24 cellular contexts compared by ENCODE assay signal in genomic region chr5:65718576-65719310, GRCh38. TPM values are rescaled to one million over a fixed set of nuclear protein-coding genes. Genes with fewer than 3 reads are reported as not detected.
DNase-seq lines count a peak whose midpoint lies in the region; ATAC-seq and TF ChIP-seq lines count a peak whose summit lies in the region.
"Had no signal": no experiment of that assay in that cellular context is flagged by ENCODE, and none has a peak within 500 bp of the region (broad histone marks: within the 10 kb centered on the region; RNA-seq: fewer than 3 reads in every experiment).

No MANE protein-coding gene starts in this region.

- H3K4me3 ChIP-seq in CD4-positive, alpha-beta memory T cell (ENCODE audit: low read length in 2 of 2): peak overlapping the region in 1 of 2 donors; percentile 10
- H3K4me3 ChIP-seq: A549, GM23248, stomach, transverse colon had no signal

- CTCF ChIA-PET in activated CD4-positive, alpha-beta T cell treated with anti-CD3 and anti-CD28 coated beads for 36 hours (lab: Charles Lee): no interaction called here
- CTCF ChIA-PET in CD4-positive, alpha-beta memory T cell (lab: Charles Lee; ENCODE audit: partially characterized antibody): no interaction called here
- CTCF ChIA-PET in activated CD8-positive, alpha-beta T cell treated with anti-CD3 and anti-CD28 coated beads, Interleukin-2, amount 10 ng/mL, durations not matched to agents 7 days and 5 days (lab: Charles Lee): no interaction called here

- no peaks in the 10 kb centered on the region for H3K27me3 ChIP-seq in CD4-positive, alpha-beta memory T cell (ENCODE audit: insufficient read depth, low read length)
- H3K27me3 ChIP-seq: stomach, transverse colon had no signal

- no peak for ATAC-seq in activated CD4-positive, alpha-beta T cell treated with anti-CD3 and anti-CD28 coated beads for 36 hours
- no peak for ATAC-seq in activated CD8-positive, alpha-beta T cell treated with anti-CD3 and anti-CD28 coated beads, Interleukin-2, amount 10 ng/mL, durations not matched to agents 7 days and 5 days
- ATAC-seq in effector memory CD8-positive, alpha-beta T cell (replicated peaks): no peak
- ATAC-seq: A549 had no signal

- H3K27ac Mint-ChIP-seq in activated CD4-positive, alpha-beta T cell treated with anti-CD3 and anti-CD28 coated beads for 36 hours: peak overlapping the region; percentile 93
- H3K27ac Mint-ChIP-seq in CD4-positive, alpha-beta memory T cell: no peak overlapping the region
- peak overlapping the region; percentile 72 for H3K27ac Mint-ChIP-seq in activated CD8-positive, alpha-beta T cell treated with anti-CD3 and anti-CD28 coated beads, Interleukin-2, amount 10 ng/mL, durations not matched to agents 7 days and 5 days
- H3K27ac Mint-ChIP-seq in effector memory CD8-positive, alpha-beta T cell: peak overlapping the region in 1 of 2 donors; percentile 92
- H3K27ac Mint-ChIP-seq: B cell; dendritic cell treated with granulocyte-macrophage colony-stimulating factor and Interleukin-4, amounts not matched to agents 40 ng/mL and 50 ng/mL, for 4 days had no signal

- H3K9me3 Mint-ChIP-seq in activated CD4-positive, alpha-beta T cell treated with anti-CD3 and anti-CD28 coated beads for 36 hours (ENCODE audit: low read depth): no peaks in the 10 kb centered on the region
- peaks cover 0 to 1% (median 0%) of the 10 kb centered on the region in 8 donors for H3K9me3 Mint-ChIP-seq in CD4-positive, alpha-beta memory T cell
- no peaks in the 10 kb centered on the region for H3K9me3 Mint-ChIP-seq in activated CD8-positive, alpha-beta T cell treated with anti-CD3 and anti-CD28 coated beads, Interleukin-2, amount 10 ng/mL, durations not matched to agents 7 days and 5 days (ENCODE audit: insufficient read depth)
- H3K9me3 Mint-ChIP-seq in effector memory CD8-positive, alpha-beta T cell: no peaks in the 10 kb centered on the region
- H3K9me3 Mint-ChIP-seq: activated T-helper 1 cell treated with anti-CD3 and anti-CD28 coated beads, Interleukin-12 subunit alpha, Interleukin-12 subunit beta, Interleukin-2, Interleukin-4 antibody, amounts not matched to agents 30 ng/mL and 10 ng/mL and 1 ng/mL, durations not matched to agents 14 hours and 24 hours and 36 hours; dendritic cell treated with granulocyte-macrophage colony-stimulating factor and Interleukin-4, amounts not matched to agents 40 ng/mL and 50 ng/mL, for 4 days had no signal

- POLR2A ChIA-PET in activated CD4-positive, alpha-beta T cell treated with anti-CD3 and anti-CD28 coated beads for 36 hours (lab: Charles Lee): no interaction called here
- POLR2A ChIA-PET in CD4-positive, alpha-beta memory T cell (lab: Charles Lee; ENCODE audit: partially characterized antibody): interaction anchor here (0.6 to 4.0 kb wide), 3 partner anchors 10 to 156 kb away, joined by 3 to 43 read pairs (median 4); partner anchors contain the start of genes CENPK and PPWD1
- POLR2A ChIA-PET in activated CD8-positive, alpha-beta T cell treated with anti-CD3 and anti-CD28 coated beads, Interleukin-2, amount 10 ng/mL, durations not matched to agents 7 days and 5 days (lab: Charles Lee): no interaction called here

- peaks cover 9% of the 10 kb centered on the region for H3K36me3 ChIP-seq in CD4-positive, alpha-beta memory T cell (ENCODE audit: insufficient read depth, low read length)
- H3K36me3 ChIP-seq: transverse colon had no signal

- no peak for DNase-seq in activated CD4-positive, alpha-beta T cell treated with anti-CD3 and anti-CD28 coated beads for 36 hours
- DNase-seq in activated CD4-positive, alpha-beta T cell treated with anti-CD3 and anti-CD28 coated beads for 4 hours: no peak
- DNase-seq in CD4-positive, alpha-beta memory T cell: no peak
- DNase-seq in activated CD8-positive, alpha-beta T cell treated with anti-CD3 and anti-CD28 coated beads, Interleukin-2, amount 10 ng/mL, durations not matched to agents 7 days and 5 days: no peak
- DNase-seq in effector memory CD8-positive, alpha-beta T cell: no peak
- DNase-seq in NOMO-1 treated with DMSO at 0.1 percent for 48 hours (lab: John Stamatoyannopoulos, UW; ENCODE audit: unreplicated experiment) (no peak), GM13977 (ENCODE audit: low spot score) (no peak), NCI-H1694 (lab: John Stamatoyannopoulos, UW) (no peak)
- DNase-seq: activated CD4-positive, alpha-beta T cell treated with anti-CD3 and anti-CD28 coated beads, Interleukin-2, amount 50 U/mL, for 4 hours; amniotic stem cell; Calu3; GM23248; NCI-H2029; NCI-H2227 treated with DMSO at 0.1 percent for 48 hours; NCI-H774; occipital lobe; SIG-M5; stimulated activated CD4-positive, alpha-beta T cell treated with anti-CD3 and anti-CD28 coated beads, Interleukin-4, amount 100 ng/mL, for 24 hours; stomach; transverse colon had no signal

- H3K27ac ChIP-seq in CD4-positive, alpha-beta memory T cell (ENCODE audit: low read depth, low read length): peak overlapping the region; percentile 91
- H3K27ac ChIP-seq: A549, GM23248, stomach, transverse colon had no signal

- H3K27me3 Mint-ChIP-seq in activated CD4-positive, alpha-beta T cell treated with anti-CD3 and anti-CD28 coated beads for 36 hours: no peaks in the 10 kb centered on the region
- H3K27me3 Mint-ChIP-seq in CD4-positive, alpha-beta memory T cell: no peaks in the 10 kb centered on the region
- H3K27me3 Mint-ChIP-seq in activated CD8-positive, alpha-beta T cell treated with anti-CD3 and anti-CD28 coated beads, Interleukin-2, amount 10 ng/mL, durations not matched to agents 7 days and 5 days (ENCODE audit: low read depth): no peaks in the 10 kb centered on the region
- no peaks in the 10 kb centered on the region for H3K27me3 Mint-ChIP-seq in effector memory CD8-positive, alpha-beta T cell
- H3K27me3 Mint-ChIP-seq: B cell; dendritic cell treated with granulocyte-macrophage colony-stimulating factor and Interleukin-4, amounts not matched to agents 40 ng/mL and 50 ng/mL, for 4 days had no signal

- no peaks in the 10 kb centered on the region for H3K9me3 ChIP-seq in CD4-positive, alpha-beta memory T cell (ENCODE audit: control insufficient read depth in 1 of 2, low read length in 2 of 2)
- H3K9me3 ChIP-seq: A549, stomach, transverse colon had no signal

- peaks cover 76% of the 10 kb centered on the region for H3K4me1 ChIP-seq in CD4-positive, alpha-beta memory T cell (ENCODE audit: insufficient read depth, low read length)

- H3K4me1 Mint-ChIP-seq in activated CD4-positive, alpha-beta T cell treated with anti-CD3 and anti-CD28 coated beads for 36 hours: peaks cover 14% of the 10 kb centered on the region
- peaks cover 9 to 32% (median 20%) of the 10 kb centered on the region in 4 donors for H3K4me1 Mint-ChIP-seq in CD4-positive, alpha-beta memory T cell
- H3K4me1 Mint-ChIP-seq in activated CD8-positive, alpha-beta T cell treated with anti-CD3 and anti-CD28 coated beads, Interleukin-2, amount 10 ng/mL, durations not matched to agents 7 days and 5 days (ENCODE audit: low read depth): peaks cover 16% of the 10 kb centered on the region
- H3K4me1 Mint-ChIP-seq in effector memory CD8-positive, alpha-beta T cell (ENCODE audit: low read depth in 2 of 2): peaks cover 25 to 39% of the 10 kb centered on the region in 2 donors

- peaks cover 16% of the 10 kb centered on the region for H3K36me3 Mint-ChIP-seq in activated CD4-positive, alpha-beta T cell treated with anti-CD3 and anti-CD28 coated beads for 36 hours (ENCODE audit: low read depth)
- peaks cover 14 to 28% of the 10 kb centered on the region in 2 donors for H3K36me3 Mint-ChIP-seq in CD4-positive, alpha-beta memory T cell
- peaks cover 14% of the 10 kb centered on the region for H3K36me3 Mint-ChIP-seq in activated CD8-positive, alpha-beta T cell treated with anti-CD3 and anti-CD28 coated beads, Interleukin-2, amount 10 ng/mL, durations not matched to agents 7 days and 5 days (ENCODE audit: low read depth)
- peaks cover 11% of the 10 kb centered on the region for H3K36me3 Mint-ChIP-seq in effector memory CD8-positive, alpha-beta T cell (ENCODE audit: insufficient read depth)

- H3K4me3 Mint-ChIP-seq in activated CD4-positive, alpha-beta T cell treated with anti-CD3 and anti-CD28 coated beads for 36 hours: peak overlapping the region; percentile 94
- H3K4me3 Mint-ChIP-seq in CD4-positive, alpha-beta memory T cell: peak overlapping the region in 5 of 8 donors; percentile 90 to 96 (median 91)
- H3K4me3 Mint-ChIP-seq in activated CD8-positive, alpha-beta T cell treated with anti-CD3 and anti-CD28 coated beads, Interleukin-2, amount 10 ng/mL, durations not matched to agents 7 days and 5 days: peak overlapping the region; percentile 86
- peak overlapping the region; percentile 91 to 94 for H3K4me3 Mint-ChIP-seq in effector memory CD8-positive, alpha-beta T cell
- H3K4me3 Mint-ChIP-seq: B cell; dendritic cell treated with granulocyte-macrophage colony-stimulating factor and Interleukin-4, amounts not matched to agents 40 ng/mL and 50 ng/mL, for 4 days had no signal

- in situ Hi-C loops in GM13977 (cut with MboI; ENCODE audit: low pct_unique_long_range_greater_than_20kb, low sequenced_read_pairs, unreplicated experiment): no loop called here

- no peak for TF ChIP-seq CTCF in GM13977 (IDR thresholded peaks at IDR 0.05; ENCODE audit: extremely low read depth, insufficient read depth, missing control alignments)

- intact Hi-C loops in activated CD4-positive, alpha-beta T cell treated with anti-CD3 and anti-CD28 coated beads for 36 hours (cut with DNase I, micrococcal nuclease): no loop called here
- intact Hi-C loops in CD4-positive, alpha-beta memory T cell (cut with micrococcal nuclease): loop anchor here (2.0 kb wide), 2 partner anchors 208 to 426 kb away; partner anchors contain the start of genes ERBIN and SREK1

RNA-seq across cellular contexts. Expression of gene SGTB, which starts 3.2 kb away (rescaled TPM):
- total RNA-seq in activated CD4-positive, alpha-beta T cell treated with anti-CD3 and anti-CD28 coated beads for 36 hours: 10 to 100 TPM; 18.0 TPM
- total RNA-seq in CD4-positive, alpha-beta memory T cell: 10 to 100 TPM; 42.6 to 46.5 TPM
- polyA plus RNA-seq in CD4-positive, alpha-beta memory T cell: 10 to 100 TPM in 1 of 2 donors, 1 to 10 TPM in 1; 9.3 to 22.3 TPM
- total RNA-seq in activated CD8-positive, alpha-beta T cell treated with anti-CD3 and anti-CD28 coated beads, Interleukin-2, amount 10 ng/mL, durations not matched to agents 7 days and 5 days: 10 to 100 TPM; 17.5 to 18.4 TPM

RNA-seq across cellular contexts. Expression of gene NLN, which starts 3.3 kb away (rescaled TPM):
- 10 to 100 TPM; 30.9 to 33.8 TPM for total RNA-seq in activated CD4-positive, alpha-beta T cell treated with anti-CD3 and anti-CD28 coated beads for 36 hours
- total RNA-seq in CD4-positive, alpha-beta memory T cell: 1 to 10 TPM; 2.3 to 2.4 TPM
- 1 to 10 TPM; 2.9 to 3.5 TPM for polyA plus RNA-seq in CD4-positive, alpha-beta memory T cell
- total RNA-seq in activated CD8-positive, alpha-beta T cell treated with anti-CD3 and anti-CD28 coated beads, Interleukin-2, amount 10 ng/mL, durations not matched to agents 7 days and 5 days: 10 to 100 TPM; 13.9 to 14.3 TPM

Comparison
In these comparisons a context has a peak if more than half of its experiments do, and no peak if none do; other contexts are left out.
1. H3K27ac Mint-ChIP-seq: peak in activated CD4-positive, alpha-beta T cell treated with anti-CD3 and anti-CD28 coated beads for 36 hours (single experiment) and activated CD8-positive, alpha-beta T cell treated with anti-CD3 and anti-CD28 coated beads, Interleukin-2, amount 10 ng/mL, durations not matched to agents 7 days and 5 days (single experiment); none in CD4-positive, alpha-beta memory T cell (0 of 7).
2. RNA of gene NLN, which starts 3.3 kb away (total RNA-seq): 30.9 to 33.8 TPM in activated CD4-positive, alpha-beta T cell treated with anti-CD3 and anti-CD28 coated beads for 36 hours and 13.9 to 14.3 TPM in activated CD8-positive, alpha-beta T cell treated with anti-CD3 and anti-CD28 coated beads, Interleukin-2, amount 10 ng/mL, durations not matched to agents 7 days and 5 days; 2.3 to 2.4 TPM in CD4-positive, alpha-beta memory T cell; every median in the first group is over 4 times any median in the second.
3. Peak in every context shown above with its lines, with median percentiles within 50 percentile points of each other: H3K4me3 Mint-ChIP-seq.